Comparison of ENCODE assay signal across 13 cellular contexts in the genomic region with DNA sequence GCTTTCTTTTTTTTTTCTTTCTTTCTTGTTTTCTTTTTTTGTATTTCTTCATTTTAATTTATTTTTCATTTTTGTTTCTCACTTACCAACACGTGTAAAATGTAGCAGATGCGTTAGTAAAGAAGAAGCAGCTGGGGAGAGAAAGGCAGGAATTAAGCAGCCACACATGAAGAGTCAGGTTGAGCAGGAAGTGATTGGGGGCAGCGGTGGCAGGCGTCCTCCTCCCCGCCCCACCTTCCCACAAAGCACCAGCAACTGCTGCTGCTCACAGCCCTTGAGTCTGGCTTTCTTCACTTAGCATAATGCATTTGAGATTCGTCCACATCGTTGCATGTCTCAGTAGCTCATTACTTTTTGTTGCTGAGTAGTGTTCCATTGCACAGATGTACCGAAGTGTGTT. TPM values are rescaled to one million over a fixed set of nuclear protein-coding genes. Genes with fewer than 3 reads are reported as not detected.
DNase-seq lines count a peak whose midpoint lies in the region; ATAC-seq, FAIRE-seq and TF ChIP-seq lines count a peak whose summit lies in the region.
"Had no signal": no experiment of that assay in that cellular context is flagged by ENCODE, and none has a peak within 500 bp of the region (broad histone marks: within the 10 kb centered on the region; RNA-seq: fewer than 3 reads in every experiment).

No MANE protein-coding gene starts in this region.

- peak; percentile 75 for ATAC-seq in memory B cell (ENCODE audit: low read depth)
- ATAC-seq: body of pancreas had no signal

- no peak for TF ChIP-seq POLR2A in GM12892 (IDR thresholded peaks at IDR 0.05; ENCODE audit: low read depth, low read length)
- no peak for TF ChIP-seq POLR2A in lower leg skin (IDR thresholded peaks at IDR 0.05)

- H3K4me3 ChIP-seq in lower leg skin (ENCODE audit: low read depth, poor library complexity, severe bottlenecking), result no peak overlapping the region
- H3K4me3 ChIP-seq: body of pancreas, skin epidermis had no signal

- H3K27ac Mint-ChIP-seq in memory B cell, result no peak overlapping the region
- no peak overlapping the region for H3K27ac Mint-ChIP-seq in chondrocyte (ENCODE audit: unreplicated experiment)
- H3K27ac Mint-ChIP-seq: stimulated activated naive CD8-positive, alpha-beta T cell treated with anti-CD3 and anti-CD28 coated beads, Interleukin-15, Interleukin-2, amounts not matched to agents 100 ng/mL and 50 ng/mL, for 24 hours had no signal

- no peaks in the 10 kb centered on the region for H3K27me3 Mint-ChIP-seq in memory B cell
- H3K27me3 Mint-ChIP-seq in chondrocyte (ENCODE audit: low read depth), result no peaks in the 10 kb centered on the region
- H3K27me3 Mint-ChIP-seq: stimulated activated naive CD8-positive, alpha-beta T cell treated with anti-CD3 and anti-CD28 coated beads, Interleukin-15, Interleukin-2, amounts not matched to agents 100 ng/mL and 50 ng/mL, for 24 hours had no signal

- TF ChIP-seq CTCF in GM20000 (IDR thresholded peaks at IDR 0.05; ENCODE audit: extremely low read depth, missing control alignments) (no peak), lower leg skin (IDR thresholded peaks at IDR 0.05) (no peak), chondrocyte (IDR thresholded peaks at IDR 0.05) (no peak)

- intact Hi-C loops in lower leg skin (cut with DNase I; ENCODE audit: low total_unique reads), result no loop called here

- FAIRE-seq in GM12892 (lab: Jason Lieb, UNC), result peak; percentile 82

- no peaks in the 10 kb centered on the region for H3K9me3 Mint-ChIP-seq in memory B cell
- no peaks in the 10 kb centered on the region for H3K9me3 Mint-ChIP-seq in chondrocyte (ENCODE audit: low read depth)
- H3K9me3 Mint-ChIP-seq: stimulated activated naive CD8-positive, alpha-beta T cell treated with anti-CD3 and anti-CD28 coated beads, Interleukin-15, Interleukin-2, amounts not matched to agents 100 ng/mL and 50 ng/mL, for 24 hours had no signal

- DNase-seq in GM12892 (ENCODE audit: insufficient read length) (no peak), GM20000 (ENCODE audit: low spot score) (peak; percentile 27), NAMALWA (ENCODE audit: low spot score) (peak; percentile 32), memory B cell (ENCODE audit: low spot score in 2 of 2) (no peak), lower leg skin (ENCODE audit: low spot score in 2 of 2) (no peak), chondrocyte (ENCODE audit: low spot score) (no peak), middle frontal gyrus (ENCODE audit: extremely low spot score, low spot score) (no peak)
- DNase-seq: body of pancreas, DMS79, NCI-H2227 treated with DMSO at 0.1 percent for 48 hours, SHP77 had no signal

- H3K4me3 Mint-ChIP-seq in memory B cell, result no peak overlapping the region
- no peak overlapping the region for H3K4me3 Mint-ChIP-seq in chondrocyte (ENCODE audit: unreplicated experiment)
- H3K4me3 Mint-ChIP-seq: stimulated activated naive CD8-positive, alpha-beta T cell treated with anti-CD3 and anti-CD28 coated beads, Interleukin-15, Interleukin-2, amounts not matched to agents 100 ng/mL and 50 ng/mL, for 24 hours had no signal

- WGBS in lower leg skin, 2 donors, result 66 to 78% methylated on average over 8 of the region's 8 CpGs

- H3K36me3 Mint-ChIP-seq in memory B cell (no peaks in the 10 kb centered on the region), chondrocyte (ENCODE audit: low read depth) (no peaks in the 10 kb centered on the region)

- H3K4me1 Mint-ChIP-seq in memory B cell, result peaks cover 44% of the 10 kb centered on the region
- H3K4me1 Mint-ChIP-seq in chondrocyte (ENCODE audit: low read depth), result no peaks in the 10 kb centered on the region

RNA-seq across cellular contexts. Expression of gene ADRB1, which starts 30.1 kb away (rescaled TPM):
- 0.49 TPM for polyA plus RNA-seq in GM12892 (2012; ENCODE audit: missing spikeins)
- 1 to 10 TPM in 1 of 4 donors, under 1 TPM in 3; 0.55 to 1.0 (median 0.82) TPM for total RNA-seq in lower leg skin
- total RNA-seq in chondrocyte, result 0.07 to 0.65 TPM (median 0.15 TPM) in 3 replicates

Comparison
In these comparisons a context has a peak if more than half of its experiments do, and no peak if none do; other contexts are left out.
1. DNase-seq: peak in GM20000 (single experiment) and NAMALWA (single experiment); none in GM12892 (single experiment), memory B cell (0 of 2), lower leg skin (0 of 2), chondrocyte (single experiment) and middle frontal gyrus (single experiment).